17 cellular contexts compared by ENCODE assay signal in genomic region chr11:64366751-64367150, GRCh38.
A peak's percentile ranks its signal among the peaks of the same experiment; 100 is the strongest.
DNase-seq lines count a peak whose midpoint lies in the region; ATAC-seq lines count a peak whose summit lies in the region.
"Had no signal": no experiment of that assay in that cellular context is flagged by ENCODE, and none has a peak within 500 bp of the region (broad histone marks: within the 10 kb centered on the region; RNA-seq: fewer than 3 reads in every experiment).

No MANE protein-coding gene starts in this region.

- peak; percentile 56 for DNase-seq in 8988T
- DNase-seq in ELR (ENCODE audit: low read depth), result peak; percentile 33
- peak; percentile 31 for DNase-seq in amniotic epithelial cell (ENCODE audit: low read depth)
- peak; percentile 50 for DNase-seq in iris pigment epithelial cell (ENCODE audit: low read depth)
- DNase-seq in stimulated activated CD4-positive, alpha-beta T cell treated with anti-CD3 and anti-CD28 coated beads, Interleukin-4, amount 100 ng/mL, for 24 hours, result no peak
- DNase-seq in RPMI8226, result no peak
- DNase-seq: AML-193, DMS79 treated with DMSO at 0.1 percent for 48 hours, H9, NCI-H146, NCI-H2081 treated with DMSO at 0.1 percent for 48 hours, NCI-H345, NCI-H69, SIG-M5 had no signal

- ATAC-seq in GM21360 (IDR thresholded peaks at IDR 0.05; ENCODE audit: unreplicated experiment) (no peak), GM19351 (IDR thresholded peaks at IDR 0.05; ENCODE audit: unreplicated experiment) (no peak)
- ATAC-seq: K562 had no signal

Comparison
In these comparisons a context has a peak if more than half of its experiments do, and no peak if none do; other contexts are left out.
1. DNase-seq: peak in 8988T (single experiment), ELR (single experiment), amniotic epithelial cell (single experiment) and iris pigment epithelial cell (single experiment); none in stimulated activated CD4-positive, alpha-beta T cell treated with anti-CD3 and anti-CD28 coated beads, Interleukin-4, amount 100 ng/mL, for 24 hours (single experiment) and RPMI8226 (single experiment).